In the genomic region with DNA sequence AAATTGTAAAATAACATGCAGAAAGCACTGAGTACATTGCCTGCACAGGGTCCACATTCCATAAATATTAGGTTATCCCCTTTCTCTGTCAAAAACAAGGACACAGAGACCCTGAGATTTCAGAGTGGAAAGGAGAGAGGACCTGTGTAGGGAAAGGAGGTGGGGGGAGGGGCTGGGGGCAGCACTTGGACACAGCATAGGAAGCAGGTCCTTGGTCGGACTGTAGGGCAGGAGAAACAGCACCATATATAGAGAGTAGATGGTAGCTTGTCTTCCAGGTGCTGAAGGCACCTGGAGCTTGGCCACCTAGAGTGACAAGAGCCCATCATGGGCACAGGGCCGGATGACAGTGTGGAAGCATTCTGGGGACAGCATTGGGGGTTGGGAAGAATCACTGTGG, we compare ENCODE assay signal across 14 cellular contexts. TPM values are rescaled to one million over a fixed set of nuclear protein-coding genes. Genes with fewer than 3 reads are reported as not detected.
A peak's percentile ranks its signal among the peaks of the same experiment; 100 is the strongest.
DNase-seq lines count a peak whose midpoint lies in the region; ATAC-seq and TF ChIP-seq lines count a peak whose summit lies in the region.
"Had no signal": no experiment of that assay in that cellular context is flagged by ENCODE, and none has a peak within 500 bp of the region (broad histone marks: within the 10 kb centered on the region; RNA-seq: fewer than 3 reads in every experiment).

No MANE protein-coding gene starts in this region.

- 79 to 94% methylated on average over 2 of the region's 2 CpGs for WGBS in lung, 2 donors
- 55 to 83% (median 74%) methylated on average over 2 of the region's 2 CpGs for WGBS in stomach, 5 donors

- peak overlapping the region; percentile 47 for H3K27ac ChIP-seq in DOHH2 (ENCODE audit: low read depth, low read length)
- H3K27ac ChIP-seq in ascending aorta = peak overlapping the region; percentile 93 to 97
- peak overlapping the region; percentile 16 to 91 for H3K27ac ChIP-seq in lung (ENCODE audit: low read depth in 1 of 2, low read length in 1 of 2)
- H3K27ac ChIP-seq in stomach = peak overlapping the region in 4 of 5 donors; percentile 92 to 97 (median 96)

- H3K36me3 ChIP-seq in DOHH2 (ENCODE audit: control insufficient read depth, low read length) = no peaks in the 10 kb centered on the region
- H3K36me3 ChIP-seq in ascending aorta = peaks cover 60 to 72% of the 10 kb centered on the region in 2 donors
- peaks cover 8 to 9% of the 10 kb centered on the region in 2 donors for H3K36me3 ChIP-seq in lung (ENCODE audit: control insufficient read depth in 2 of 2, insufficient read depth in 2 of 2, low read length in 2 of 2)
- H3K36me3 ChIP-seq in stomach = peaks cover 34 to 59% (median 45%) of the 10 kb centered on the region in 4 donors

- no peaks in the 10 kb centered on the region for H3K27me3 ChIP-seq in DOHH2 (ENCODE audit: control insufficient read depth, low read length)
- H3K27me3 ChIP-seq in ascending aorta = no peaks in the 10 kb centered on the region
- no peaks in the 10 kb centered on the region for H3K27me3 ChIP-seq in lung (ENCODE audit: control insufficient read depth, insufficient read depth)
- no peaks in the 10 kb centered on the region for H3K27me3 ChIP-seq in stomach

- no peaks in the 10 kb centered on the region for H3K9me3 ChIP-seq in DOHH2 (ENCODE audit: control insufficient read depth, insufficient read depth, low read length)
- H3K9me3 ChIP-seq in ascending aorta = no peaks in the 10 kb centered on the region
- H3K9me3 ChIP-seq in lung (ENCODE audit: control insufficient read depth in 2 of 2, insufficient read depth in 1 of 2, low read length in 1 of 2) = no peaks in the 10 kb centered on the region
- no peaks in the 10 kb centered on the region for H3K9me3 ChIP-seq in stomach

- no peaks in the 10 kb centered on the region for H4K20me1 ChIP-seq in DOHH2 (ENCODE audit: control insufficient read depth, insufficient read depth, low read depth, low read length)

- TF ChIP-seq CTCF in DOHH2 (IDR thresholded peaks at IDR 0.05; ENCODE audit: low read depth, low read length, poor library complexity, severe bottlenecking) = no peak
- TF ChIP-seq CTCF in ascending aorta (IDR thresholded peaks at IDR 0.05) = no peak
- no peak for TF ChIP-seq CTCF in lung (IDR thresholded peaks at IDR 0.05; ENCODE audit: control extremely low read depth, extremely low read depth)
- no peak for TF ChIP-seq CTCF in stomach (IDR thresholded peaks at IDR 0.05)

- DNase-seq in ascending aorta (ENCODE audit: low spot score in 2 of 2) (no peak), lung (ENCODE audit: low spot score) (no peak), stomach (no peak), H4 (ENCODE audit: low spot score) (no peak), NCI-H2029 treated with DMSO at 0.1 percent for 48 hours (lab: John Stamatoyannopoulos, UW) (no peak), NCI-H446 treated with DMSO at 0.1 percent for 48 hours (lab: John Stamatoyannopoulos, UW) (no peak)
- DNase-seq: activated naive CD4-positive, alpha-beta T cell treated with anti-CD3 and anti-CD28 coated beads for 36 hours; DMS153; effector CD4-positive, alpha-beta T cell; MM.1S; stimulated activated CD4-positive, alpha-beta T cell treated with anti-CD3 and anti-CD28 coated beads, Interleukin-4, amount 100 ng/mL, for 24 hours had no signal

- TF ChIP-seq POLR2A in stomach (IDR thresholded peaks at IDR 0.05) = no peak

- H3K4me1 ChIP-seq in DOHH2 (ENCODE audit: control insufficient read depth, low read length) (peaks cover 49% of the 10 kb centered on the region), ascending aorta (peaks cover 14 to 38% of the 10 kb centered on the region in 2 donors), lung (ENCODE audit: control insufficient read depth in 2 of 2, insufficient read depth in 2 of 2, low read length in 2 of 2) (peaks cover 6 to 11% of the 10 kb centered on the region in 2 donors), stomach (peaks cover 6 to 88% (median 69%) of the 10 kb centered on the region in 4 donors)

- ATAC-seq in lung (ENCODE audit: insufficient read depth, low FRiP score) (no peak), HG02852 (IDR thresholded peaks at IDR 0.05; ENCODE audit: unreplicated experiment) (no peak)

- H3F3A ChIP-seq in DOHH2 (ENCODE audit: control insufficient read depth, insufficient read depth) = peaks cover 5% of the 10 kb centered on the region; the same call in 1 of the 2 replicates

- intact Hi-C loops in ascending aorta (cut with DNase I) = no loop called here
- intact Hi-C loops in stomach (cut with DNase I; ENCODE audit: low total_unique reads) = no loop called here

- peak overlapping the region; percentile 52 for H3K4me2 ChIP-seq in DOHH2 (ENCODE audit: low read length)

- TF ChIP-seq EP300 in stomach (IDR thresholded peaks at IDR 0.05) = no peak

- no peaks in the 10 kb centered on the region for H3K79me2 ChIP-seq in DOHH2 (ENCODE audit: control insufficient read depth, low read length)

- H3K4me3 ChIP-seq in DOHH2 (ENCODE audit: low read length) (peak overlapping the region; percentile 32), ascending aorta (peak overlapping the region; percentile 83 to 93), lung (peak overlapping the region; percentile 23), stomach (peak overlapping the region; percentile 65 to 75 (median 70))

- H3K9me2 ChIP-seq in DOHH2 (replicated peaks; ENCODE audit: control insufficient read depth, low read length) = no peaks in the 10 kb centered on the region

RNA-seq across cellular contexts. Expression of a gene that starts 2.4 kb away (rescaled TPM):
- total RNA-seq in ascending aorta = 1,923 TPM
- total RNA-seq in lung = 100 to 1,000 TPM in 1 of 2 donors, 10 to 100 TPM in 1; 96.0 to 229 TPM
- 100 to 1,000 TPM; 189 to 494 TPM for polyA plus RNA-seq in lung
- total RNA-seq in stomach = 1,000 to 10,000 TPM in 3 of 5 donors, 100 to 1,000 TPM in 2; 537 to 3,642 (median 1,228) TPM
- 1,000 to 10,000 TPM in 1 of 3 donors, 100 to 1,000 TPM in 2; 460 to 2,257 (median 672) TPM for polyA plus RNA-seq in stomach
- 2.7 and 3.9 TPM in 2 replicates for total RNA-seq in H4 (2014; rRNA removed; shearing (Covaris generic))
- polyA plus RNA-seq: neural cell had no signal

RNA-seq across cellular contexts. Expression of a gene that starts 13.6 kb away (rescaled TPM):
- total RNA-seq in ascending aorta = 3.9 TPM
- total RNA-seq in lung = 1 to 10 TPM in 1 of 2 donors, under 1 TPM in 1; 0.88 to 1.6 TPM
- 1 to 10 TPM; 1.1 to 2.4 TPM for polyA plus RNA-seq in lung
- 100 to 1,000 TPM in 3 of 5 donors, 10 to 100 TPM in 1, 1 to 10 TPM in 1; 1.2 to 670 (median 161) TPM for total RNA-seq in stomach
- 100 to 1,000 TPM; 115 to 653 (median 541) TPM for polyA plus RNA-seq in stomach
- total RNA-seq in H4 (2014; rRNA removed; shearing (Covaris generic)) = 1.3 and 2.1 TPM in 2 replicates
- polyA plus RNA-seq: neural cell had no signal

RNA-seq across cellular contexts. Expression of a gene that starts 22.3 kb away (rescaled TPM):
- total RNA-seq in ascending aorta (1.1 TPM), lung (1 to 10 TPM; 1.3 TPM), stomach (10 to 100 TPM in 3 of 5 donors, 1 to 10 TPM in 2; 1.8 to 58.3 (median 11.6) TPM)
- polyA plus RNA-seq in lung (1 to 10 TPM in 1 of 2 donors, under 1 TPM in 1; 0.47 to 1.4 TPM), stomach (1 to 10 TPM; 2.8 to 4.3 (median 3.2) TPM)
- 16.9 and 44.9 TPM in 2 replicates for total RNA-seq in H4 (2014; rRNA removed; shearing (Covaris generic))

RNA-seq across cellular contexts. Expression of a gene that starts 29.2 kb away (rescaled TPM):
- 67.6 TPM for total RNA-seq in ascending aorta
- total RNA-seq in lung = 10 to 100 TPM in 1 of 2 donors, 1 to 10 TPM in 1; 9.9 to 32.8 TPM
- 10 to 100 TPM; 29.2 to 53.9 TPM for polyA plus RNA-seq in lung
- 100 to 1,000 TPM in 1 of 5 donors, 10 to 100 TPM in 4; 15.6 to 104 (median 28.1) TPM for total RNA-seq in stomach
- 10 to 100 TPM; 58.8 to 86.4 (median 69.7) TPM for polyA plus RNA-seq in stomach
- 6.3 and 7.9 TPM in 2 replicates for total RNA-seq in H4 (2014; rRNA removed; shearing (Covaris generic))

RNA-seq across cellular contexts. Expression of a gene that starts 29.5 kb away (rescaled TPM):
- total RNA-seq in ascending aorta = 17,070 TPM
- total RNA-seq in lung = over 10,000 TPM; 30,229 to 39,735 TPM
- polyA plus RNA-seq in lung = 100 to 1,000 TPM in 1 of 2 donors, 10 to 100 TPM in 1; 44.8 to 325 TPM
- total RNA-seq in stomach = over 10,000 TPM in 4 of 5 donors, 1,000 to 10,000 TPM in 1; 1,379 to 137,340 (median 23,544) TPM
- 10 to 100 TPM in 1 of 3 donors, not detected in 2; 64.3 TPM for polyA plus RNA-seq in stomach
- total RNA-seq in H4 (2014; rRNA removed; shearing (Covaris generic)) = 4,639 and 15,849 TPM in 2 replicates
- polyA plus RNA-seq: neural cell had no signal

Comparison
In these comparisons a context has a peak if more than half of its experiments do, and no peak if none do; other contexts are left out.
1. H3K4me3 ChIP-seq: peak in every context shown above with its lines; median percentile 88 in ascending aorta; 70 in stomach; 32 in DOHH2; 23 in lung.
2. RNA of a gene that starts 2.4 kb away (total RNA-seq): 1,923 TPM in ascending aorta (single experiment), 537 to 3,642 TPM in stomach and 96.0 to 229 TPM in lung; 2.7 to 3.9 TPM in H4; every median in the first group is over 10 times any median in the second.
3. Peak in every context shown above with its lines, with median percentiles within 50 percentile points of each other: H3K27ac ChIP-seq.